In the genomic region with DNA sequence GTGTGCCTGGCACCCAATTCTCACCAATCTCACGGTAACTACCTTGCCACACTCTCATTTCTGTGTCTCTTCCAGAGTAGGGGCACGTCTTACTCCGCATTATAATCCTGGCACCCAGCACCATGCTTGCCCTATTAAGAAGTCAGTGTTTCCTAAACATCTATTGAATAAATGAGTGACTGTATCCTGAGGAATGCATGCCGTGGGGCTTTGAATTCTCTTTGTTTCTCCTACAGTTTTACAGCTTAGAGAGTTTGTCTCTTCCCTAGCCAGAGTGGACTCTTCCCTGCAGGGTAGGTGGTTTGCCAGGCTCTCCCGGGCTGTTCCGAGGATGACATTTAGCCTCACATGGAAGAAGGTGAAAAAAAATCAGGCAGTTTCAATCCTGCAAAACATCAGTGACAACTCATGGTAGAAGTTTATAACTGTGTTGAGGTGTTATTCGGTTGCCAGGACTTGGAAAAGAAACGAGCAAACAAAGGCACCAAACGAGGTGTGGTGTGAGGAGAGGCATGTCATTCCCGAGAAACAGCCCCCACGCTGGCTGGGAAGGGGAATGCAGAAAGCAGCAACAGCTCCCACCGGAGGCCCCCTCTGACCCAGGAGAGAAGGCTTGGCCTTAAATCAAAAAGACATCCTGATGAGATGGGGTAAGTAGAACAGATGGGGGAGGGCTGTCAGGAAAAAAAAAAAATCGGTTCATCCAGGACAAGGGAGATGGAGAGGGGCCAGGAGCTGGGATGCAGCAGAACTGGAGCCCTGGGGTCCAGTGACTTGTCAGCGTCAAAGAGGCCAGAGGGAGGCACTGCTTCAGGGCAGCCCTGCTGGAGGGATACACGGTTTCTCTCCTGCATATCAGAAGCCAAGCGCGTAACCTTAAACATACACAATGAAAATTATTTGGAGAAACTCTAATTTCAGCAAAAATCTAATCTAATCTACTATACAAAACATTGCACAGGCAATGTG, we compare ENCODE assay signal across 22 cellular contexts.
DNase-seq lines count a peak whose midpoint lies in the region; ATAC-seq and TF ChIP-seq lines count a peak whose summit lies in the region.
"Had no signal": no experiment of that assay in that cellular context is flagged by ENCODE, and none has a peak within 500 bp of the region (broad histone marks: within the 10 kb centered on the region; RNA-seq: fewer than 3 reads in every experiment).

No MANE protein-coding gene starts in this region.

- H3K9me3 ChIP-seq in sigmoid colon = peaks cover 0 to 2% (median 0%) of the 10 kb centered on the region in 4 donors
- H3K9me3 ChIP-seq: BLaER1 treated with 17β-estradiol and CSF1 and Interleukin-3, amounts not matched to agents 10 nM and 100 nM; body of pancreas; Caco-2; stomach had no signal

- no peak overlapping the region for H3K4me3 ChIP-seq in H7 (ENCODE audit: insufficient read depth, low read depth, low read length)
- H3K4me3 ChIP-seq in sigmoid colon = peak overlapping the region in 2 of 4 donors; percentile 13 to 24
- H3K4me3 ChIP-seq: BLaER1 treated with 17β-estradiol and CSF1 and Interleukin-3, amounts not matched to agents 10 nM and 100 nM; body of pancreas; dorsolateral prefrontal cortex; stomach had no signal

- peak in 2 of 4 donors; percentile 2 to 16 for TF ChIP-seq EP300 in sigmoid colon (IDR thresholded peaks at IDR 0.05)

- TF ChIP-seq CTCF in sigmoid colon (IDR thresholded peaks at IDR 0.05) = no peak

- ATAC-seq in GM19397 (IDR thresholded peaks at IDR 0.05; ENCODE audit: unreplicated experiment) = no peak
- ATAC-seq: activated naive CD8-positive, alpha-beta T cell treated with anti-CD3 and anti-CD28 coated beads, Interleukin-2, amount 50 U/mL, for 24 hours; body of pancreas; HepG2; left lobe of liver; naive thymus-derived CD8-positive, alpha-beta T cell had no signal

- H3K4me1 ChIP-seq in sigmoid colon = peaks cover 0 to 34% (median 22%) of the 10 kb centered on the region in 4 donors
- H3K4me1 ChIP-seq: BLaER1 treated with 17β-estradiol and CSF1 and Interleukin-3, amounts not matched to agents 10 nM and 100 nM; body of pancreas; Caco-2; stomach had no signal

- DNase-seq in H7 (peak; percentile 14), astrocyte of the hippocampus (ENCODE audit: low read depth, low spot score) (peak; percentile 54), iPS-NIHi7 (ENCODE audit: extremely low spot score) (peak; percentile 30), sigmoid colon (peak; percentile 84), mucosa of gallbladder (ENCODE audit: low spot score) (no peak), G401 (ENCODE audit: low spot score) (no peak)
- DNase-seq: activated CD4-positive, alpha-beta T cell treated with anti-CD3 and anti-CD28 coated beads, Interleukin-2, amount 10 ng/mL, durations not matched to agents 7 days and 5 days; activated naive CD8-positive, alpha-beta T cell treated with anti-CD3 and anti-CD28 coated beads, Interleukin-2, amount 50 U/mL, for 24 hours; activated T-cell treated with anti-CD3 and anti-CD28 coated beads, Interleukin-2, amount 50 U/mL, for 48 hours; body of pancreas; Caco-2; DMS79 treated with DMSO at 0.1 percent for 48 hours; dorsolateral prefrontal cortex; naive thymus-derived CD8-positive, alpha-beta T cell; NCI-H1694; stimulated activated CD4-positive, alpha-beta T cell treated with anti-CD3 and anti-CD28 coated beads, Interleukin-2, amount 100 ng/mL, for 24 hours; stomach had no signal

- no peak for TF ChIP-seq POLR2A in sigmoid colon (IDR thresholded peaks at IDR 0.05)

- H3K27me3 ChIP-seq in H7 (ENCODE audit: control insufficient read depth, insufficient read depth, low read length) = no peaks in the 10 kb centered on the region
- H3K27me3 ChIP-seq in sigmoid colon = no peaks in the 10 kb centered on the region
- H3K27me3 ChIP-seq: BLaER1 treated with 17β-estradiol and CSF1 and Interleukin-3, amounts not matched to agents 10 nM and 100 nM; body of pancreas; stomach had no signal

- in situ Hi-C loops in G401 (cut with HindIII; ENCODE audit: low sequenced_read_pairs) = no loop called here

- H3K36me3 ChIP-seq in H7 (replicated peaks; ENCODE audit: control insufficient read depth, insufficient read depth, low read length) (no peaks in the 10 kb centered on the region; the same call in 1 of the 2 replicates), sigmoid colon (no peaks in the 10 kb centered on the region)
- H3K36me3 ChIP-seq: BLaER1 treated with 17β-estradiol and CSF1 and Interleukin-3, amounts not matched to agents 10 nM and 100 nM; stomach had no signal

- WGBS in sigmoid colon, 2 donors = 61 to 66% methylated on average over 17 of the region's 17 CpGs

- peak overlapping the region; percentile 72 to 84 (median 77) for H3K27ac ChIP-seq in sigmoid colon
- H3K27ac ChIP-seq: BLaER1 treated with 17β-estradiol and CSF1 and Interleukin-3, amounts not matched to agents 10 nM and 100 nM; body of pancreas; dorsolateral prefrontal cortex; stomach; VCaP had no signal

- intact Hi-C loops in sigmoid colon (cut with DNase I) = loop anchor here (5.0 to 10.0 kb wide), 3 partner anchors 95 to 283 kb away; no protein-coding TSS in a partner anchor

Comparison
In these comparisons a context has a peak if more than half of its experiments do, and no peak if none do; other contexts are left out.
1. DNase-seq: peak in H7 (single experiment), astrocyte of the hippocampus (single experiment), iPS-NIHi7 (single experiment) and sigmoid colon (single experiment); none in mucosa of gallbladder (single experiment) and G401 (single experiment).